28 cellular contexts compared by ENCODE assay signal in the genomic region with DNA sequence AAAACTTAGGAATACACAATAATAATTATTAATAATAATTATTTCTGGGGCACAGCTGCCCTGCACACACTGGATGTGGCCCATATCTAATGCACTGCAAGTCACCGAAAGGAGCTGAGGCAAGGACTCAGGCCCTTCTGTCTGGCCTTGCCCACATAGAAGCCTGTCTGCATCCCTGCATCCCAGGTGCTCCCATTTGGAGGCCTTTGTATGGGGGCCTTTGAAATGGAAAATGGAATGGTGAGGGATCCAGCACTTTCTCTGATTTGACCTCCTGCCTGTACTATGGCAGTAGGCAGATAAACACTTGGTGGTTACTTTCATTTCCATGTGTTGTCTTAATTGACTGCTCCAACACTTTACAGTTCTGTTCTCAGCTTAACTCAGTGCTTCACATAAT.
"Had no signal": no experiment of that assay in that cellular context is flagged by ENCODE, and none has a peak within 500 bp of the region (broad histone marks: within the 10 kb centered on the region; RNA-seq: fewer than 3 reads in every experiment).

No MANE protein-coding gene starts in this region.

- H3K27me3 ChIP-seq: ascending aorta, cardiac muscle cell, colonic mucosa, Peyer's patch, SJSA1 had no signal

- DNase-seq: activated CD4-positive, alpha-beta T cell treated with anti-CD3 and anti-CD28 coated beads for 1 hour; activated CD4-positive, alpha-beta T cell treated with anti-CD3 and anti-CD28 coated beads for 48 hours; activated CD4-positive, alpha-beta T cell treated with anti-CD3 and anti-CD28 coated beads, Interleukin-2, amount 50 U/mL, for 4 hours; activated CD4-positive, CD25-positive, alpha-beta regulatory T cell; activated CD8-positive, alpha-beta T cell treated with anti-CD3 and anti-CD28 coated beads for 36 hours; activated effector memory CD4-positive, alpha-beta T cell treated with anti-CD3 and anti-CD28 coated beads, Interleukin-2, amount 50 U/mL, for 16 hours; activated naive CD4-positive, alpha-beta T cell; activated naive CD8-positive, alpha-beta T cell treated with anti-CD3 and anti-CD28 coated beads, Interleukin-2, amount 10 ng/mL, durations not matched to agents 7 days and 5 days; activated T-cell treated with anti-CD3 and anti-CD28 coated beads, Interleukin-2, amount 50 U/mL, for 1 hour; activated T-cell treated with anti-CD3 and anti-CD28 coated beads, Interleukin-2, amount 50 U/mL, for 72 hours; amygdala; colonic mucosa; NCI-H1092 treated with DMSO at 0.1 percent for 48 hours; NCI-H1417; NCI-H1694; NCI-H1930; NCI-H2081 treated with DMSO at 0.1 percent for 48 hours; NCI-H345; NCI-H526; PC-3; Peyer's patch; RPMI8226; SHP77 treated with DMSO at 0.1 percent for 48 hours; SK-N-SH had no signal

- ATAC-seq: activated CD8-positive, alpha-beta T cell treated with anti-CD3 and anti-CD28 coated beads for 36 hours; activated T-cell treated with anti-CD3 and anti-CD28 coated beads, Interleukin-2, amount 50 U/mL, for 72 hours; activated T-helper 17 cell treated with anti-CD3 and anti-CD28 coated beads, Interleukin-2, amount 50 U/mL, for 72 hours; PC-3 had no signal

- H3K4me3 ChIP-seq: ascending aorta, cardiac muscle cell, colonic mucosa, Peyer's patch, SJSA1 had no signal

- H3K36me3 ChIP-seq: ascending aorta, cardiac muscle cell, colonic mucosa, Peyer's patch, SJSA1 had no signal

- H3K27ac ChIP-seq: ascending aorta, cardiac muscle cell, colonic mucosa, Peyer's patch, SJSA1 had no signal

- H3K4me2 ChIP-seq: SK-N-SH had no signal

- H3K9me3 ChIP-seq: ascending aorta, colonic mucosa, Peyer's patch, SJSA1, SK-N-SH had no signal

- H3K4me1 ChIP-seq: ascending aorta, colonic mucosa, Peyer's patch had no signal
